Comparison of ENCODE assay signal across 11 cellular contexts in genomic region chr2:3403587-3404334, GRCh38. TPM values are rescaled to one million over a fixed set of nuclear protein-coding genes. Genes with fewer than 3 reads are reported as not detected.
A peak's percentile ranks its signal among the peaks of the same experiment; 100 is the strongest.
DNase-seq lines count a peak whose midpoint lies in the region; ATAC-seq and TF ChIP-seq lines count a peak whose summit lies in the region.
"Had no signal": no experiment of that assay in that cellular context is flagged by ENCODE, and none has a peak within 500 bp of the region (broad histone marks: within the 10 kb centered on the region; RNA-seq: fewer than 3 reads in every experiment).

No MANE protein-coding gene starts in this region.

- peaks cover 0 to 1% (median 0%) of the 10 kb centered on the region in 9 donors for H3K9me3 Mint-ChIP-seq in naive thymus-derived CD8-positive, alpha-beta T cell

- H3K4me2 ChIP-seq in Karpas-422 (ENCODE audit: low read depth, low read length, poor library complexity, severe bottlenecking) = no peak overlapping the region

- DNase-seq in Karpas-422 = no peak
- DNase-seq in naive thymus-derived CD8-positive, alpha-beta T cell = no peak
- DNase-seq in activated gamma-delta T cell treated with Interleukin-2 at 50 U/mL for 16 hours = no peak
- no peak for DNase-seq in stimulated activated naive CD4-positive, alpha-beta T cell treated with Interleukin-2 at 50 U/mL for 16 hours (lab: John Stamatoyannopoulos, UW)
- DNase-seq in brain microvascular endothelial cell = no peak
- DNase-seq: heart left ventricle, KBM-7, NCI-H446 had no signal

- H3K9me2 ChIP-seq in Karpas-422 (replicated peaks; ENCODE audit: insufficient read depth, low read length) = no peaks in the 10 kb centered on the region

- H3K79me2 ChIP-seq in Karpas-422 (ENCODE audit: low read length) = peaks cover 69% of the 10 kb centered on the region

- peaks cover 12 to 44% (median 24%) of the 10 kb centered on the region in 4 donors for H3K4me1 Mint-ChIP-seq in naive thymus-derived CD8-positive, alpha-beta T cell

- H3K36me3 Mint-ChIP-seq in naive thymus-derived CD8-positive, alpha-beta T cell = peaks cover 7 to 73% (median 24%) of the 10 kb centered on the region in 3 donors

- H3K9ac ChIP-seq in Karpas-422 (ENCODE audit: low read length) = no peak overlapping the region

- H3K27ac ChIP-seq in Karpas-422 (ENCODE audit: low read length) = peak overlapping the region; percentile 31; the same call in 1 of the 2 replicates
- H3K27ac ChIP-seq in brain microvascular endothelial cell = no peak overlapping the region

- no peaks in the 10 kb centered on the region for H3K27me3 Mint-ChIP-seq in naive thymus-derived CD8-positive, alpha-beta T cell

- H2AFZ ChIP-seq in Karpas-422 (ENCODE audit: low read length) = no peak overlapping the region

- in situ Hi-C loops in brain microvascular endothelial cell (cut with HindIII; ENCODE audit: low pct_ligation_motif_present, low sequenced_read_pairs) = no loop called here

- H3K4me3 ChIP-seq in Karpas-422 (ENCODE audit: low read length) (no peak overlapping the region), brain microvascular endothelial cell (ENCODE audit: low read depth, low read length) (no peak overlapping the region)
- H3K4me3 ChIP-seq: heart left ventricle had no signal

- peaks cover 31% of the 10 kb centered on the region; the same call in 1 of the 2 replicates for H3K36me3 ChIP-seq in Karpas-422 (ENCODE audit: insufficient read depth, low read length)
- H3K36me3 ChIP-seq in brain microvascular endothelial cell (replicated peaks) = peaks cover 27% of the 10 kb centered on the region

- H3K9me3 ChIP-seq in Karpas-422 (ENCODE audit: low read length) = no peaks in the 10 kb centered on the region
- H3K9me3 ChIP-seq: heart left ventricle had no signal

- H3K27me3 ChIP-seq in Karpas-422 (ENCODE audit: low read length) (no peaks in the 10 kb centered on the region), brain microvascular endothelial cell (replicated peaks) (no peaks in the 10 kb centered on the region)
- H3K27me3 ChIP-seq: heart left ventricle had no signal

- no peak for TF ChIP-seq CTCF in brain microvascular endothelial cell (IDR thresholded peaks at IDR 0.05; ENCODE audit: low read depth, low read length, missing control alignments)

- H3K4me3 Mint-ChIP-seq in naive thymus-derived CD8-positive, alpha-beta T cell = no peak overlapping the region

- H3K4me1 ChIP-seq in Karpas-422 (ENCODE audit: low read length) = peaks cover 10% of the 10 kb centered on the region

- peaks cover 4% of the 10 kb centered on the region; the same call in 1 of the 2 replicates for H4K20me1 ChIP-seq in Karpas-422 (ENCODE audit: insufficient read depth, low read depth, low read length)

- H3K27ac Mint-ChIP-seq in naive thymus-derived CD8-positive, alpha-beta T cell = no peak overlapping the region

- POLR2A ChIA-PET in naive thymus-derived CD8-positive, alpha-beta T cell (lab: Charles Lee) = no interaction called here

- ATAC-seq in GM18498 (IDR thresholded peaks at IDR 0.05; ENCODE audit: unreplicated experiment) = peak; percentile 99
- ATAC-seq in GM19452 (IDR thresholded peaks at IDR 0.05; ENCODE audit: unreplicated experiment) = peak; percentile 99
- peak; percentile 100 for ATAC-seq in HG02884 (IDR thresholded peaks at IDR 0.05; ENCODE audit: unreplicated experiment)
- ATAC-seq in naive thymus-derived CD8-positive, alpha-beta T cell = no peak
- ATAC-seq: heart left ventricle had no signal

RNA-seq across cellular contexts. Expression of gene TRAPPC12, which starts 24.3 kb away (rescaled TPM):
- 69.1 and 92.5 TPM in 2 replicates for total RNA-seq in Karpas-422 (2014; rRNA removed; shearing (Covaris generic); ENCODE audit: low replicate concordance)
- total RNA-seq in naive thymus-derived CD8-positive, alpha-beta T cell = 100 to 1,000 TPM; 150 to 162 TPM
- polyA plus RNA-seq in naive thymus-derived CD8-positive, alpha-beta T cell = 10 to 100 TPM; 23.8 to 44.0 (median 34.0) TPM

RNA-seq across cellular contexts. Expression of gene EIPR1, which starts 26.1 kb away (rescaled TPM):
- 40.4 and 80.8 TPM in 2 replicates for total RNA-seq in Karpas-422 (2014; rRNA removed; shearing (Covaris generic); ENCODE audit: low replicate concordance)
- total RNA-seq in naive thymus-derived CD8-positive, alpha-beta T cell = 10 to 100 TPM; 26.8 to 29.2 TPM
- polyA plus RNA-seq in naive thymus-derived CD8-positive, alpha-beta T cell = 10 to 100 TPM; 38.1 to 42.2 (median 41.3) TPM

Comparison
In these comparisons a context has a peak if more than half of its experiments do, and no peak if none do; other contexts are left out.
1. ATAC-seq: peak in GM18498 (single experiment), GM19452 (single experiment) and HG02884 (single experiment); none in naive thymus-derived CD8-positive, alpha-beta T cell (0 of 2).